32 cellular contexts compared by ENCODE assay signal in genomic region chr15:71245588-71245987, GRCh38.
"Had no signal": no experiment of that assay in that cellular context is flagged by ENCODE, and none has a peak within 500 bp of the region (broad histone marks: within the 10 kb centered on the region; RNA-seq: fewer than 3 reads in every experiment).

No MANE protein-coding gene starts in this region.

- H3K4me3 ChIP-seq: ascending aorta, MG63, SJCRH30, SK-N-MC had no signal

- DNase-seq: activated CD4-positive, alpha-beta memory T cell treated with anti-CD3 and anti-CD28 coated beads, Interleukin-2, amount 10 ng/mL, durations not matched to agents 7 days and 5 days; activated CD4-positive, alpha-beta T cell treated with anti-CD3 and anti-CD28 coated beads for 1 hour; activated CD4-positive, alpha-beta T cell treated with anti-CD3 and anti-CD28 coated beads for 48 hours; activated CD4-positive, CD25-positive, alpha-beta regulatory T cell; activated CD8-positive, alpha-beta memory T cell treated with anti-CD3 and anti-CD28 coated beads for 24 hours; activated CD8-positive, alpha-beta memory T cell treated with anti-CD3 and anti-CD28 coated beads, Interleukin-2, amount 10 ng/mL, durations not matched to agents 7 days and 5 days; activated CD8-positive, alpha-beta memory T cell treated with anti-CD3 and anti-CD28 coated beads, Interleukin-2, amount 50 U/mL, for 48 hours; activated effector memory CD4-positive, alpha-beta T cell treated with Interleukin-2 at 50 U/mL for 16 hours; activated naive CD4-positive, alpha-beta T cell; activated naive CD4-positive, alpha-beta T cell treated with anti-CD3 and anti-CD28 coated beads, Interleukin-2, amount 50 U/mL, for 16 hours; activated naive CD8-positive, alpha-beta T cell treated with anti-CD3 and anti-CD28 coated beads for 36 hours; activated T-cell treated with anti-CD3 and anti-CD28 coated beads, Interleukin-2, amount 50 U/mL, for 48 hours; amygdala; caudate nucleus; Karpas-422; KBM-7; MG63; NCI-H1048; NCI-H1105 treated with DMSO at 0.1 percent for 48 hours; NCI-H1436 treated with DMSO at 0.1 percent for 48 hours; NCI-H1694 treated with DMSO at 0.1 percent for 48 hours; NCI-H2029; NCI-H345; NCI-H524 treated with DMSO at 0.1 percent for 48 hours; RPMI8226; SHP77; SJCRH30; T1000; WERI-Rb-1 had no signal

- H3K27ac ChIP-seq: ascending aorta, SJCRH30, SK-N-MC, WERI-Rb-1 had no signal

- ATAC-seq: activated CD8-positive, alpha-beta memory T cell treated with anti-CD3 and anti-CD28 coated beads, Interleukin-2, amount 10 ng/mL, durations not matched to agents 7 days and 5 days; Panc1 had no signal

- H3K9me3 ChIP-seq: ascending aorta, MG63, SJCRH30 had no signal

- H3K27me3 ChIP-seq: ascending aorta, MG63, SJCRH30 had no signal

- H3K4me1 ChIP-seq: ascending aorta, SJCRH30 had no signal

- H3K36me3 ChIP-seq: SJCRH30, WERI-Rb-1 had no signal
